15 cellular contexts compared by ENCODE assay signal in genomic region chr1:109248444-109248796, GRCh38. TPM values are rescaled to one million over a fixed set of nuclear protein-coding genes. Genes with fewer than 3 reads are reported as not detected.
"Had no signal": no experiment of that assay in that cellular context is flagged by ENCODE, and none has a peak within 500 bp of the region (broad histone marks: within the 10 kb centered on the region; RNA-seq: fewer than 3 reads in every experiment).

No MANE protein-coding gene starts in this region.

- DNase-seq: activated CD4-positive, alpha-beta T cell treated with anti-CD3 and anti-CD28 coated beads, Interleukin-2, amount 50 U/mL, for 1 hour; activated CD4-positive, CD25-positive, alpha-beta regulatory T cell; activated naive CD8-positive, alpha-beta T cell treated with anti-CD3 and anti-CD28 coated beads, Interleukin-2, amount 10 ng/mL, durations not matched to agents 7 days and 5 days; stimulated activated CD4-positive, alpha-beta T cell treated with anti-CD3 and anti-CD28 coated beads, Interleukin-4, amount 100 ng/mL, for 4 hours; stimulated activated naive CD8-positive, alpha-beta T cell treated with anti-CD3 and anti-CD28 coated beads, Interleukin-15, amount 100 ng/mL, for 72 hours; T-helper 2 cell; testis had no signal

- H3K4me1 ChIP-seq: breast epithelium had no signal

- H3K27ac ChIP-seq: testis, uterus had no signal

- H3K27ac Mint-ChIP-seq: activated naive CD8-positive, alpha-beta T cell treated with anti-CD3 and anti-CD28 coated beads, Interleukin-2, amount 10 ng/mL, durations not matched to agents 7 days and 5 days; stimulated activated naive CD8-positive, alpha-beta T cell treated with anti-CD3 and anti-CD28 coated beads, Interleukin-15, amount 100 ng/mL, for 72 hours had no signal

- H3K4me1 Mint-ChIP-seq: activated naive CD8-positive, alpha-beta T cell treated with anti-CD3 and anti-CD28 coated beads, Interleukin-2, amount 10 ng/mL, durations not matched to agents 7 days and 5 days had no signal

- H3K36me3 Mint-ChIP-seq: activated naive CD8-positive, alpha-beta T cell treated with anti-CD3 and anti-CD28 coated beads, Interleukin-2, amount 10 ng/mL, durations not matched to agents 7 days and 5 days; naive thymus-derived CD8-positive, alpha-beta T cell had no signal

- H3K9me3 ChIP-seq: breast epithelium, esophagus muscularis mucosa, mucosa of descending colon, testis, uterus had no signal

- H3K4me3 ChIP-seq: mucosa of descending colon had no signal

- H3K9me3 Mint-ChIP-seq: activated naive CD8-positive, alpha-beta T cell treated with anti-CD3 and anti-CD28 coated beads, Interleukin-2, amount 10 ng/mL, durations not matched to agents 7 days and 5 days; naive thymus-derived CD8-positive, alpha-beta T cell; stimulated activated naive CD8-positive, alpha-beta T cell treated with anti-CD3 and anti-CD28 coated beads, Interleukin-15, amount 100 ng/mL, for 72 hours had no signal

- H3K27me3 ChIP-seq: breast epithelium, esophagus muscularis mucosa, testis, uterus had no signal

- H3K36me3 ChIP-seq: breast epithelium, esophagus muscularis mucosa, uterus had no signal

RNA-seq across cellular contexts. Expression of gene MYBPHL, which starts 58.4 kb away (rescaled TPM):
- total RNA-seq: activated naive CD8-positive, alpha-beta T cell treated with anti-CD3 and anti-CD28 coated beads, Interleukin-2, amount 10 ng/mL, durations not matched to agents 7 days and 5 days; breast epithelium; esophagus muscularis mucosa; fibroblast of villous mesenchyme; lung microvascular endothelial cell; mucosa of descending colon; naive thymus-derived CD8-positive, alpha-beta T cell; osteocyte had no signal
- polyA plus RNA-seq: naive thymus-derived CD8-positive, alpha-beta T cell had no signal
